ENCODE assay signal across 10 cellular contexts in the genomic region with DNA sequence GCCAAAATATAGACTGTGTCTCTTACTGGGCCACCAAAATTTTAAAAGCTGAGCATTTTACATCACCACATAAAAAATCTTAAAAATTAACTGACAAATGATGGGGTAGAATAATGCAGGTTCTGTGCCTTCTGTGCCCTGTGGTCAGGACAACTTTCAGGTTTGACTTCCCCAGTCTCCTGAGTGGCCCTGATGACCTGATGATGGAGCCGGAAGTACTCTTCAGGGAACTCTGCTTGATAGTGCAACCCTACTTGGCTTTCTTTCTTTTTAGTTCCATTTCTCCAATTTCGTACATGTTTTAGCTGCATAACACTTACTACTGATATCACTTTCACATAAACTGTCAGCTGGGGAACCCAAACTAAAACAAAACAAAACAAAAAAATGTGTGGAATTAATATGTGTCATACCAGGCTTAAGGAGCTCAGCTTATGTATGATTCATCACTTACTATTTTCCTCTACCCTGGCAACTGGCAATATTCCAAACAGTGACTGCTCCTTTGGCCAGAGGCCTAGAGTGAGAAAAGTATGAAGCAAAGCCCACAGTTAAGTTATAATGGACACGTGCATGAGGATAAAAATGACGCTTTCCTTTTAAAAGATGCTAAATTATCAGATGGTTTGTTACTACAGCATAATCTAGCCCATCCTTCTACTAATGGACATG.
DNase-seq lines count a peak whose midpoint lies in the region; ATAC-seq and TF ChIP-seq lines count a peak whose summit lies in the region.
"Had no signal": no experiment of that assay in that cellular context is flagged by ENCODE, and none has a peak within 500 bp of the region (broad histone marks: within the 10 kb centered on the region; RNA-seq: fewer than 3 reads in every experiment).

No MANE protein-coding gene starts in this region.

- H3K36me3 ChIP-seq in thoracic aorta: no peaks in the 10 kb centered on the region
- no peaks in the 10 kb centered on the region for H3K36me3 ChIP-seq in CD8-positive, alpha-beta T cell (ENCODE audit: insufficient read depth, low read length)

- H3K27ac Mint-ChIP-seq in activated T-cell treated with anti-CD3 and anti-CD28 coated beads, Interleukin-2, amount 50 U/mL, for 24 hours: no peak overlapping the region
- H3K27ac Mint-ChIP-seq in CD8-positive, alpha-beta T cell: no peak overlapping the region

- no peaks in the 10 kb centered on the region for H3K27me3 Mint-ChIP-seq in activated T-cell treated with anti-CD3 and anti-CD28 coated beads, Interleukin-2, amount 50 U/mL, for 24 hours
- H3K27me3 Mint-ChIP-seq in CD8-positive, alpha-beta T cell (ENCODE audit: low read depth): no peaks in the 10 kb centered on the region
- H3K27me3 Mint-ChIP-seq: central memory CD8-positive, alpha-beta T cell had no signal

- intact Hi-C loops in CD8-positive, alpha-beta T cell (cut with DNase I, micrococcal nuclease): no loop called here

- ATAC-seq in SK-N-SH treated with all-trans-retinoic acid at 6 μM for 48 hours (peak; percentile 96), thoracic aorta (ENCODE audit: insufficient number of reproducible peaks, low FRiP score, low read depth) (peak; percentile 98), GM18511 (IDR thresholded peaks at IDR 0.05; ENCODE audit: unreplicated experiment) (no peak)
- no peak for ATAC-seq in CD8-positive, alpha-beta T cell

- H3K4me3 ChIP-seq in thoracic aorta: peak overlapping the region; percentile 27
- H3K4me3 ChIP-seq in CD8-positive, alpha-beta T cell (ENCODE audit: low read depth, low read length): no peak overlapping the region

- peaks cover 9% of the 10 kb centered on the region for H3K9me3 Mint-ChIP-seq in activated T-cell treated with anti-CD3 and anti-CD28 coated beads, Interleukin-2, amount 50 U/mL, for 24 hours
- peaks cover 8% of the 10 kb centered on the region for H3K9me3 Mint-ChIP-seq in CD8-positive, alpha-beta T cell

- peak; percentile 65 for DNase-seq in DMS 273 (lab: John Stamatoyannopoulos, UW; ENCODE audit: unreplicated experiment)
- DNase-seq in DMS 273 treated with DMSO at 0.1 percent for 48 hours (lab: John Stamatoyannopoulos, UW): no peak
- DNase-seq in glomerular visceral epithelial cell (ENCODE audit: extremely low spot score): peak; percentile 98
- DNase-seq in thoracic aorta (ENCODE audit: low spot score): peak; percentile 24
- DNase-seq in activated T-cell treated with anti-CD3 and anti-CD28 coated beads, Interleukin-2, amount 50 U/mL, for 24 hours: no peak
- no peak for DNase-seq in CD8-positive, alpha-beta T cell

- POLR2A ChIA-PET in CD8-positive, alpha-beta T cell (lab: Charles Lee): no interaction called here

- H3K4me1 Mint-ChIP-seq in activated T-cell treated with anti-CD3 and anti-CD28 coated beads, Interleukin-2, amount 50 U/mL, for 24 hours (ENCODE audit: low read depth): no peaks in the 10 kb centered on the region
- no peaks in the 10 kb centered on the region for H3K4me1 Mint-ChIP-seq in CD8-positive, alpha-beta T cell (ENCODE audit: low read depth)
- H3K4me1 Mint-ChIP-seq: central memory CD8-positive, alpha-beta T cell had no signal

- no peaks in the 10 kb centered on the region for H3K27me3 ChIP-seq in thoracic aorta (replicated peaks; ENCODE audit: insufficient read depth)
- H3K27me3 ChIP-seq in CD8-positive, alpha-beta T cell (ENCODE audit: insufficient read depth, low read length): no peaks in the 10 kb centered on the region

- H3K4me1 ChIP-seq in thoracic aorta (ENCODE audit: control insufficient read depth in 1 of 2, low read depth in 2 of 2): peaks cover 5 to 10% of the 10 kb centered on the region in 2 donors
- H3K4me1 ChIP-seq in CD8-positive, alpha-beta T cell (ENCODE audit: insufficient read depth, low read length): no peaks in the 10 kb centered on the region

- CTCF ChIA-PET in CD8-positive, alpha-beta T cell (lab: Charles Lee): no interaction called here

- no peaks in the 10 kb centered on the region for H3K9me3 ChIP-seq in thoracic aorta
- no peaks in the 10 kb centered on the region for H3K9me3 ChIP-seq in CD8-positive, alpha-beta T cell (ENCODE audit: low read length)

- H3K27ac ChIP-seq in thoracic aorta: peak overlapping the region in 1 of 2 donors; percentile 57
- no peak overlapping the region for H3K27ac ChIP-seq in CD8-positive, alpha-beta T cell (ENCODE audit: low read depth, low read length)
- H3K27ac ChIP-seq: 22Rv1 had no signal

- H3K36me3 Mint-ChIP-seq in activated T-cell treated with anti-CD3 and anti-CD28 coated beads, Interleukin-2, amount 50 U/mL, for 24 hours (ENCODE audit: low read depth): no peaks in the 10 kb centered on the region
- H3K36me3 Mint-ChIP-seq in CD8-positive, alpha-beta T cell: no peaks in the 10 kb centered on the region

- H3K4me3 Mint-ChIP-seq in activated T-cell treated with anti-CD3 and anti-CD28 coated beads, Interleukin-2, amount 50 U/mL, for 24 hours: no peak overlapping the region
- H3K4me3 Mint-ChIP-seq in CD8-positive, alpha-beta T cell: no peak overlapping the region
- H3K4me3 Mint-ChIP-seq: central memory CD8-positive, alpha-beta T cell had no signal

- no peak for TF ChIP-seq CTCF in thoracic aorta (IDR thresholded peaks at IDR 0.05)
- TF ChIP-seq CTCF in CD8-positive, alpha-beta T cell (IDR thresholded peaks at IDR 0.05): no peak

TF ChIP-seq in SK-N-SH treated with all-trans-retinoic acid at 6 μM for 48 hours, 23 proteins besides CTCF, POLR2A, EP300 and RAD21:
- TF ChIP-seq CSDC2 (CRISPR knock-in tag; IDR thresholded peaks at IDR 0.05): no peak
- TF ChIP-seq ISL1 (CRISPR knock-in tag; IDR thresholded peaks at IDR 0.05): peak; percentile 50; the same call in 1 of the 2 replicates

Comparison
In these comparisons a context has a peak if more than half of its experiments do, and no peak if none do; other contexts are left out.
1. DNase-seq: peak in DMS 273 (single experiment), glomerular visceral epithelial cell (single experiment) and thoracic aorta (single experiment); none in DMS 273 treated with DMSO at 0.1 percent for 48 hours (single experiment), activated T-cell treated with anti-CD3 and anti-CD28 coated beads, Interleukin-2, amount 50 U/mL, for 24 hours (single experiment) and CD8-positive, alpha-beta T cell (0 of 7).
2. ATAC-seq: peak in SK-N-SH treated with all-trans-retinoic acid at 6 μM for 48 hours (single experiment) and thoracic aorta (single experiment); none in GM18511 (single experiment) and CD8-positive, alpha-beta T cell (single experiment).